In the genomic region with DNA sequence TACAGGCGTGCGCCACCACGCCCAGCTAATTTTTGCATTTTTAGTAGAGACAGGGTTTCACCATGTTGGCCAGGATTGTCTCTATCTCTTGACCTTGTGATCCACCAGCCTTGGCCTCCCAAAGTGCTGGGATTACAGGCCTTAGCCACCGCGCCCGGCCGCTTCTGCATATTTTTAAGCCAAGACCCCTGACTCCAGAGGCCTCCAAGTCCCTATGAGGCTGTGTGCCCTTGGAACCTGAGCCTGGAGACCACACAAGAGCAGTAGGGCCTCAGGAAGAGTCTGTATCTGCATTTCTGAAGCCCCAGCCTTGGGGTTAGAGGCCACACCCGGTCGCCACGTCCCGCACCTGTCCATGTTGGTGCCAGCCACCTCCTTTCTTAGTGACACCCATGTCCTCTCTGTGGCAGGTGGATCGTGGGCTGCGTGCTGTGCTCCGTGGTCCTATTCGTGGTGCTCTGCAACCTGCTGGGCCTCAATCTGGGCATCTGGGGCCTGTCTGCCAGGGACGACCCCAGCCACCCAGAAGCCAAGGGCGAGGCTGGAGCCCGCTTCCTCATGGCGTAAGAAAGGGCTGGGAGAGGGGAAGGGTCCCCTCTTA, we compare ENCODE assay signal across 18 cellular contexts. TPM values are rescaled to one million over a fixed set of nuclear protein-coding genes. Genes with fewer than 3 reads are reported as not detected.
DNase-seq lines count a peak whose midpoint lies in the region; ATAC-seq, FAIRE-seq and TF ChIP-seq lines count a peak whose summit lies in the region.
"Had no signal": no experiment of that assay in that cellular context is flagged by ENCODE, and none has a peak within 500 bp of the region (broad histone marks: within the 10 kb centered on the region; RNA-seq: fewer than 3 reads in every experiment).

No MANE protein-coding gene starts in this region.

- DNase-seq in RWPE2 (ENCODE audit: low spot score) (peak; percentile 22), glutamatergic neuron (peak; percentile 5), myocyte (ENCODE audit: low read depth) (peak; percentile 51), urothelium cell line (ENCODE audit: low spot score) (no peak), H7 (no peak), H4 (ENCODE audit: low spot score) (no peak), colonic mucosa (no peak)
- DNase-seq: ACHN; Caco-2; CD4-positive, alpha-beta T cell; GDM1 had no signal

- no peak overlapping the region for H3K27ac Mint-ChIP-seq in glutamatergic neuron (ENCODE audit: unreplicated experiment)
- H3K27ac Mint-ChIP-seq: CD4-positive, alpha-beta T cell; GM23338 had no signal

- peaks cover 14% of the 10 kb centered on the region for H3K27me3 Mint-ChIP-seq in glutamatergic neuron (ENCODE audit: unreplicated experiment)
- H3K27me3 Mint-ChIP-seq: CD4-positive, alpha-beta T cell had no signal

- no peak for ATAC-seq in RWPE2 (ENCODE audit: low read depth)
- ATAC-seq: GM23338 had no signal

- no peaks in the 10 kb centered on the region for H3K36me3 Mint-ChIP-seq in glutamatergic neuron (ENCODE audit: unreplicated experiment)

- H3K9me3 ChIP-seq in RWPE2 (ENCODE audit: severe bottlenecking) (no peaks in the 10 kb centered on the region), colonic mucosa (no peaks in the 10 kb centered on the region)
- H3K9me3 ChIP-seq: Caco-2, HAP-1 had no signal

- peaks cover 29% of the 10 kb centered on the region for H3K4me1 ChIP-seq in RWPE2 (ENCODE audit: insufficient read depth, poor library complexity, severe bottlenecking)
- no peaks in the 10 kb centered on the region for H3K4me1 ChIP-seq in colonic mucosa
- H3K4me1 ChIP-seq: HAP-1 had no signal

- intact Hi-C loops in colonic mucosa (cut with DNase I), result no loop called here

- H3K9me3 Mint-ChIP-seq in glutamatergic neuron (ENCODE audit: unreplicated experiment), result peaks cover 5% of the 10 kb centered on the region
- H3K9me3 Mint-ChIP-seq: CD4-positive, alpha-beta T cell; GM23338 had no signal

- no peak overlapping the region for H3K27ac ChIP-seq in RWPE2 (ENCODE audit: poor library complexity, severe bottlenecking)
- no peak overlapping the region for H3K27ac ChIP-seq in colonic mucosa
- H3K27ac ChIP-seq: C4-2B had no signal

- no peak for TF ChIP-seq CTCF in RWPE2 (IDR thresholded peaks at IDR 0.05; ENCODE audit: poor library complexity, severe bottlenecking)
- TF ChIP-seq CTCF in glutamatergic neuron (IDR thresholded peaks at IDR 0.05; ENCODE audit: partially characterized antibody, unreplicated experiment), result no peak
- no peak for TF ChIP-seq CTCF in colonic mucosa (IDR thresholded peaks at IDR 0.05)

- no peak overlapping the region for H3K4me3 ChIP-seq in RWPE2 (ENCODE audit: severe bottlenecking)
- H3K4me3 ChIP-seq in H7 (ENCODE audit: insufficient read depth, low read depth, low read length), result no peak overlapping the region
- no peak overlapping the region for H3K4me3 ChIP-seq in colonic mucosa
- H3K4me3 ChIP-seq: GM23338, HAP-1 had no signal

- H3K9ac ChIP-seq in colonic mucosa (ENCODE audit: low read depth in 2 of 2, low read length in 2 of 2), result no peak overlapping the region

- H3K4me1 Mint-ChIP-seq in glutamatergic neuron (ENCODE audit: low read depth, unreplicated experiment), result peaks cover 3% of the 10 kb centered on the region

- no peak overlapping the region for H3K4me3 Mint-ChIP-seq in glutamatergic neuron (ENCODE audit: unreplicated experiment)
- H3K4me3 Mint-ChIP-seq: CD4-positive, alpha-beta T cell; GM23338 had no signal

- H3K27me3 ChIP-seq in RWPE2 (ENCODE audit: insufficient read depth, poor library complexity, severe bottlenecking) (no peaks in the 10 kb centered on the region), H7 (ENCODE audit: control insufficient read depth, insufficient read depth, low read length) (no peaks in the 10 kb centered on the region), colonic mucosa (no peaks in the 10 kb centered on the region)

- peak; percentile 9 for FAIRE-seq in urothelium cell line (lab: Jason Lieb, UNC)
- FAIRE-seq: A204.1, D721Med, GM12892, GM18507 had no signal

- peaks cover 26% of the 10 kb centered on the region for H3K36me3 ChIP-seq in RWPE2 (ENCODE audit: low read depth)
- H3K36me3 ChIP-seq in H7 (replicated peaks; ENCODE audit: control insufficient read depth, insufficient read depth, low read length), result no peaks in the 10 kb centered on the region
- H3K36me3 ChIP-seq in colonic mucosa, result no peaks in the 10 kb centered on the region
- H3K36me3 ChIP-seq: HAP-1 had no signal

RNA-seq across cellular contexts. Expression of a gene that starts 5.3 kb away (rescaled TPM):
- 5.4 TPM for total RNA-seq in glutamatergic neuron (ENCODE audit: unreplicated experiment)
- 0.64 and 0.83 TPM in 2 replicates for total RNA-seq in myocyte
- polyA plus RNA-seq in myocyte (2012), result 1.6 TPM
- total RNA-seq in H7 (2014; rRNA removed; shearing (Covaris generic)), result 1.1 and 1.8 TPM in 2 replicates
- total RNA-seq in H4 (2014; rRNA removed; shearing (Covaris generic)), result 0.10 and 0.35 TPM in 2 replicates
- 10 to 100 TPM; 27.4 to 63.4 TPM for total RNA-seq in colonic mucosa

RNA-seq across cellular contexts. Expression of a gene that starts 17.6 kb away (rescaled TPM):
- total RNA-seq in glutamatergic neuron (ENCODE audit: unreplicated experiment) (7.3 TPM), myocyte (4.9 and 12.5 TPM in 2 replicates), colonic mucosa (1 to 10 TPM; 1.5 to 2.3 TPM)
- 2.7 TPM for polyA plus RNA-seq in myocyte (2012)
- 0.48 and 3.2 TPM in 2 replicates for total RNA-seq in H7 (2014; rRNA removed; shearing (Covaris generic))
- 4.3 and 6.1 TPM in 2 replicates for total RNA-seq in H4 (2014; rRNA removed; shearing (Covaris generic))
- total RNA-seq: Caco-2 had no signal

Comparison
In these comparisons a context has a peak if more than half of its experiments do, and no peak if none do; other contexts are left out.
1. DNase-seq: peak in RWPE2 (single experiment), glutamatergic neuron (single experiment) and myocyte (single experiment); none in urothelium cell line (single experiment), H7 (single experiment), H4 (single experiment) and colonic mucosa (single experiment).